1 cellular context compared by ENCODE assay signal in the genomic region with DNA sequence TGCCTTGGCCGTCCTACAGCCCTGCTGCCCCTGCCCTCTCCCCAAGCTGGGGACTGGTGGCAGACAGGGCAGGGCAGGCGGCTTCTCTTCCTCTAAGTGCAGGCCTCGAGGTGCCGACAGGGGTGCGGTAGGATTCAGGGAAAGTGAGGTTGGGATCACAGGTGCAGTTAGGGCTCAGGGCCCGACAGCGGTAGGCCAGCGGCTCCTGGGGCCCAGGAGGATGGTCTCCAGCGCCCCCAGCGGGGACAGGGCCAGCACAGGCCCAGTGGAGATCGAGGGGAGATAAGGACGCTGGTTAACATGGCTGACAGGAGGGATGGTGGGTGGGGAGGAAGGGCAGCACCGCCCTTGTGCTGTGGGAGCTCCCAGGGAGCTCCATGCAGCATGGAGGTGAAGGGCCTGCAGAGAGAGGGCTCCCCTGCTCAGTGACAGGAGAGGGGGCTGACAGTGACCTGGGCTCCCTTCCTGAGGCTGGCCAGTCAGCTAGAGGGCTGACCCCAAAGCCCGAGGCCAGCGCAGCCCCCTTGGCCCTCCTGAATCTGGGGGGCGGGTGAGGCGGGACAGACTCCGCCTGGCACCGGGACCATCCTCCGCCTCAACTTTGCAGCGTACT.
TF ChIP-seq lines count a peak whose summit lies in the region.

No MANE protein-coding gene starts in this region.

TF ChIP-seq in GM12878, 131 proteins besides CTCF, POLR2A, EP300 and RAD21:
- TF ChIP-seq SIX5 (IDR thresholded peaks at IDR 0.05; ENCODE audit: low read depth, low read length, severe bottlenecking) (no peak), ZNF24 (IDR thresholded peaks at IDR 0.05) (no peak), CBFB (IDR thresholded peaks at IDR 0.05; ENCODE audit: low read depth) (no peak), YY1 (IDR thresholded peaks at IDR 0.05; ENCODE audit: low read depth, low read length) (peak; percentile 65), HDGF (IDR thresholded peaks at IDR 0.05) (peak; percentile 84)
- TF ChIP-seq, protein P1, sequence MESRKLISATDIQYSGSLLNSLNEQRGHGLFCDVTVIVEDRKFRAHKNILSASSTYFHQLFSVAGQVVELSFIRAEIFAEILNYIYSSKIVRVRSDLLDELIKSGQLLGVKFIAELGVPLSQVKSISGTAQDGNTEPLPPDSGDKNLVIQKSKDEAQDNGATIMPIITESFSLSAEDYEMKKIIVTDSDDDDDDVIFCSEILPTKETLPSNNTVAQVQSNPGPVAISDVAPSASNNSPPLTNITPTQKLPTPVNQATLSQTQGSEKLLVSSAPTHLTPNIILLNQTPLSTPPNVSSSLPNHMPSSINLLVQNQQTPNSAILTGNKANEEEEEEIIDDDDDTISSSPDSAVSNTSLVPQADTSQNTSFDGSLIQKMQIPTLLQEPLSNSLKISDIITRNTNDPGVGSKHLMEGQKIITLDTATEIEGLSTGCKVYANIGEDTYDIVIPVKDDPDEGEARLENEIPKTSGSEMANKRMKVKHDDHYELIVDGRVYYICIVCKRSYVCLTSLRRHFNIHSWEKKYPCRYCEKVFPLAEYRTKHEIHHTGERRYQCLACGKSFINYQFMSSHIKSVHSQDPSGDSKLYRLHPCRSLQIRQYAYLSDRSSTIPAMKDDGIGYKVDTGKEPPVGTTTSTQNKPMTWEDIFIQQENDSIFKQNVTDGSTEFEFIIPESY (IDR thresholded peaks at IDR 0.05) = peak; percentile 89
TF ChIP-seq in GM12878: peak in this region for 3.
